11 cellular contexts compared by ENCODE assay signal in genomic region chr17:40347319-40348135, GRCh38. TPM values are rescaled to one million over a fixed set of nuclear protein-coding genes. Genes with fewer than 3 reads are reported as not detected.
DNase-seq lines count a peak whose midpoint lies in the region; ATAC-seq and TF ChIP-seq lines count a peak whose summit lies in the region.
"Had no signal": no experiment of that assay in that cellular context is flagged by ENCODE, and none has a peak within 500 bp of the region (broad histone marks: within the 10 kb centered on the region; RNA-seq: fewer than 3 reads in every experiment).

No MANE protein-coding gene starts in this region.

- CTCF ChIA-PET in Caco-2 (lab: Charles Lee) (no interaction called here), WTC11 (lab: Charles Lee) (interaction anchor here (0.6 to 2.3 kb wide), 7 partner anchors 9 to 212 kb away, joined by 3 to 20 read pairs (median 6); no protein-coding TSS in a partner anchor)

- no peak overlapping the region for H3K4me3 ChIP-seq in Caco-2 (ENCODE audit: low read depth, low read length)
- H3K4me3 ChIP-seq: cardiac muscle cell had no signal

- intact Hi-C loops in Caco-2 (cut with micrococcal nuclease; ENCODE audit: unreplicated experiment): loop anchor here (2.0 kb wide), 1 partner anchor 45 kb away; no protein-coding TSS in a partner anchor

- H3K4me1 Mint-ChIP-seq in Caco-2 (ENCODE audit: low read depth, unreplicated experiment): peaks cover 28% of the 10 kb centered on the region
- peaks cover 80% of the 10 kb centered on the region for H3K4me1 Mint-ChIP-seq in WTC11

- H3K9me3 ChIP-seq in Caco-2: no peaks in the 10 kb centered on the region

- H3K36me3 ChIP-seq in Caco-2 (ENCODE audit: control insufficient read depth, insufficient read depth, low read length): peaks cover 5% of the 10 kb centered on the region; the same call in 1 of the 2 replicates

- H3K36me3 Mint-ChIP-seq in Caco-2 (ENCODE audit: insufficient read depth, unreplicated experiment) (peaks cover 44% of the 10 kb centered on the region), WTC11 (peaks cover 11% of the 10 kb centered on the region)

- DNase-seq in Caco-2 (no peak), WTC11 (ENCODE audit: low spot score) (no peak), hypothalamus (lab: John Stamatoyannopoulos, UW) (peak in 30 of 51 donors; percentile 18 to 90 (median 44)), pons (ENCODE audit: low spot score) (peak; percentile 83), omental fat pad (ENCODE audit: low spot score) (no peak), SIG-M5 (lab: John Stamatoyannopoulos, UW) (no peak)
- no peak for DNase-seq in activated effector memory CD4-positive, alpha-beta T cell treated with anti-CD3 and anti-CD28 coated beads, Interleukin-2, amount 50 U/mL, for 16 hours
- DNase-seq: DND-41, retina had no signal

- H3K27me3 ChIP-seq in Caco-2 (replicated peaks; ENCODE audit: control insufficient read depth, insufficient read depth, low read length): no peaks in the 10 kb centered on the region
- H3K27me3 ChIP-seq: cardiac muscle cell had no signal

- POLR2A ChIA-PET in Caco-2 (lab: Charles Lee) (no interaction called here), WTC11 (lab: Charles Lee) (interaction anchor here (0.9 to 1.4 kb wide), 3 partner anchors 30 to 42 kb away, joined by 3 to 6 read pairs (median 4); partner anchors contain the start of gene RARA)

- H3K4me1 ChIP-seq in Caco-2: peaks cover 38% of the 10 kb centered on the region

- H3K27me3 Mint-ChIP-seq in Caco-2 (ENCODE audit: insufficient read depth, unreplicated experiment): no peaks in the 10 kb centered on the region
- H3K27me3 Mint-ChIP-seq in WTC11 (ENCODE audit: low read depth): peaks cover 52% of the 10 kb centered on the region

- H3K4me3 Mint-ChIP-seq in Caco-2 (ENCODE audit: unreplicated experiment) (peak overlapping the region; percentile 28), WTC11 (peak overlapping the region; percentile 51)

- BruUV-seq in Caco-2 (replicated peaks; lab: Mats Ljungman, UMichigan): no TSS peak

- H3K9me3 Mint-ChIP-seq in Caco-2 (ENCODE audit: unreplicated experiment) (no peaks in the 10 kb centered on the region), WTC11 (no peaks in the 10 kb centered on the region)

- ATAC-seq in WTC11: no peak
- no peak for ATAC-seq in omental fat pad (ENCODE audit: low FRiP score)
- ATAC-seq in HG03521 (IDR thresholded peaks at IDR 0.05; ENCODE audit: unreplicated experiment): no peak

- TF ChIP-seq CTCF in Caco-2 (IDR thresholded peaks at IDR 0.05; ENCODE audit: insufficient read depth in 1 of 2, low read depth in 1 of 2, low read length in 1 of 2, severe bottlenecking in 1 of 2, unreplicated experiment in 1 of 2) (no peak), WTC11 (IDR thresholded peaks at IDR 0.05) (no peak), omental fat pad (IDR thresholded peaks at IDR 0.05) (no peak)

- H3K27ac Mint-ChIP-seq in Caco-2 (ENCODE audit: unreplicated experiment) (peak overlapping the region; percentile 25), WTC11 (no peak overlapping the region)

TF ChIP-seq in WTC11, 78 proteins besides CTCF, POLR2A, EP300 and RAD21:
- TF ChIP-seq OVOL2 (CRISPR knock-in tag; IDR thresholded peaks at IDR 0.05; ENCODE audit: borderline replicate concordance): no peak
- no peak for TF ChIP-seq ATF1 (CRISPR knock-in tag; IDR thresholded peaks at IDR 0.05)
- no peak for TF ChIP-seq TEAD4 (CRISPR knock-in tag; IDR thresholded peaks at IDR 0.05)
- no peak for TF ChIP-seq SOX15 (CRISPR knock-in tag; IDR thresholded peaks at IDR 0.05)
- TF ChIP-seq, protein P1, sequence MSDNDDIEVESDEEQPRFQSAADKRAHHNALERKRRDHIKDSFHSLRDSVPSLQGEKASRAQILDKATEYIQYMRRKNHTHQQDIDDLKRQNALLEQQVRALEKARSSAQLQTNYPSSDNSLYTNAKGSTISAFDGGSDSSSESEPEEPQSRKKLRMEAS (CRISPR knock-in tag; IDR thresholded peaks at IDR 0.05): no peak
- TF ChIP-seq JAZF1 (CRISPR knock-in tag; IDR thresholded peaks at IDR 0.05): no peak
- TF ChIP-seq, protein P2, sequence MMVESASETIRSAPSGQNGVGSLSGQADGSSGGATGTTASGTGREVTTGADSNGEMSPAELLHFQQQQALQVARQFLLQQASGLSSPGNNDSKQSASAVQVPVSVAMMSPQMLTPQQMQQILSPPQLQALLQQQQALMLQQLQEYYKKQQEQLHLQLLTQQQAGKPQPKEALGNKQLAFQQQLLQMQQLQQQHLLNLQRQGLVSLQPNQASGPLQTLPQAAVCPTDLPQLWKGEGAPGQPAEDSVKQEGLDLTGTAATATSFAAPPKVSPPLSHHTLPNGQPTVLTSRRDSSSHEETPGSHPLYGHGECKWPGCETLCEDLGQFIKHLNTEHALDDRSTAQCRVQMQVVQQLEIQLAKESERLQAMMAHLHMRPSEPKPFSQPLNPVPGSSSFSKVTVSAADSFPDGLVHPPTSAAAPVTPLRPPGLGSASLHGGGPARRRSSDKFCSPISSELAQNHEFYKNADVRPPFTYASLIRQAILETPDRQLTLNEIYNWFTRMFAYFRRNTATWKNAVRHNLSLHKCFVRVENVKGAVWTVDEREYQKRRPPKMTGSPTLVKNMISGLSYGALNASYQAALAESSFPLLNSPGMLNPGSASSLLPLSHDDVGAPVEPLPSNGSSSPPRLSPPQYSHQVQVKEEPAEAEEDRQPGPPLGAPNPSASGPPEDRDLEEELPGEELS (CRISPR knock-in tag; IDR thresholded peaks at IDR 0.05): no peak
- TF ChIP-seq CDX4 (CRISPR knock-in tag; IDR thresholded peaks at IDR 0.05; ENCODE audit: borderline replicate concordance): no peak
- TF ChIP-seq, protein P3, sequence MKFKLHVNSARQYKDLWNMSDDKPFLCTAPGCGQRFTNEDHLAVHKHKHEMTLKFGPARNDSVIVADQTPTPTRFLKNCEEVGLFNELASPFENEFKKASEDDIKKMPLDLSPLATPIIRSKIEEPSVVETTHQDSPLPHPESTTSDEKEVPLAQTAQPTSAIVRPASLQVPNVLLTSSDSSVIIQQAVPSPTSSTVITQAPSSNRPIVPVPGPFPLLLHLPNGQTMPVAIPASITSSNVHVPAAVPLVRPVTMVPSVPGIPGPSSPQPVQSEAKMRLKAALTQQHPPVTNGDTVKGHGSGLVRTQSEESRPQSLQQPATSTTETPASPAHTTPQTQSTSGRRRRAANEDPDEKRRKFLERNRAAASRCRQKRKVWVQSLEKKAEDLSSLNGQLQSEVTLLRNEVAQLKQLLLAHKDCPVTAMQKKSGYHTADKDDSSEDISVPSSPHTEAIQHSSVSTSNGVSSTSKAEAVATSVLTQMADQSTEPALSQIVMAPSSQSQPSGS (CRISPR knock-in tag; IDR thresholded peaks at IDR 0.05; ENCODE audit: borderline replicate concordance, low read depth): no peak
- TF ChIP-seq IRF2 (CRISPR knock-in tag; IDR thresholded peaks at IDR 0.05; ENCODE audit: borderline replicate concordance, low read depth): no peak
- TF ChIP-seq ZNF416 (CRISPR knock-in tag; IDR thresholded peaks at IDR 0.05): no peak
- TF ChIP-seq TP53 (CRISPR knock-in tag; IDR thresholded peaks at IDR 0.05): no peak

RNA-seq across cellular contexts. Expression of gene GJD3, which starts 17.0 kb away (rescaled TPM):
- total RNA-seq in Caco-2 (2022) (not detected in 2 replicates), WTC11 (2021) (1.4 to 2.3 TPM (median 2.0 TPM) in 3 replicates), omental fat pad (1 to 10 TPM in 1 of 4 donors, under 1 TPM in 1, not detected in 2; 0.60 to 2.0 TPM)

RNA-seq across cellular contexts. Expression of gene RARA, which starts 38.5 kb away (rescaled TPM):
- total RNA-seq in Caco-2 (2022) (26.6 and 27.6 TPM in 2 replicates), WTC11 (2021) (14.3 to 20.7 TPM (median 15.8 TPM) in 3 replicates), omental fat pad (10 to 100 TPM; 26.7 to 61.5 (median 35.9) TPM)

RNA-seq across cellular contexts. Expression of gene CDC6, which starts 59.8 kb away (rescaled TPM):
- total RNA-seq in Caco-2 (2022) (86.1 and 96.4 TPM in 2 replicates), WTC11 (2021) (85.9 to 125 TPM (median 87.9 TPM) in 3 replicates), omental fat pad (1 to 10 TPM in 2 of 4 donors, under 1 TPM in 2; 0.56 to 4.3 (median 1.7) TPM)

Comparison
In these comparisons a context has a peak if more than half of its experiments do, and no peak if none do; other contexts are left out.
1. DNase-seq: peak in hypothalamus (30 of 51) and pons (single experiment); none in Caco-2 (0 of 2), WTC11 (single experiment), omental fat pad (single experiment), activated effector memory CD4-positive, alpha-beta T cell treated with anti-CD3 and anti-CD28 coated beads, Interleukin-2, amount 50 U/mL, for 16 hours (single experiment) and SIG-M5 (single experiment).
2. RNA of gene CDC6, which starts 59.8 kb away (total RNA-seq): 85.9 to 125 TPM in WTC11 and 86.1 to 96.4 TPM in Caco-2; 0.56 to 4.3 TPM in omental fat pad; every median in the first group is over 10 times any median in the second.